17 cellular contexts compared by ENCODE assay signal in the genomic region with DNA sequence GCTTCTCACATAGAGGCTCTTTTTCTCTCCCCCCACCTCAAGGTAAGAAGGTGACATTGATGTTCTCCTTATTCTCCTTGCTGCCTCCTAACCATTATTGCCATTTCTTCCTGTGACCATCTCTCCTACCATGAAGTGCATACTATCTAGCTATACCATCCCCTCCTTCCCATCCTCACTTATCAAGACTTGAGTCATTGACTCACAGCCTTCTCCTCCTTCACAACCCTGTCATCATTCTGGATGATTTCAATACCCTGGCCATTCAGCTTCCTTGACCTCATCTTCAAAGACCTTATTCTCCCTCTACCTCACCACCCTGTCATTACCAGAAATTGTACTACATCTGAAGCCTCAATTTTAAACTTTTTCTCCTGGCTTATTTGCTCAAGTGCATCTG. TPM values are rescaled to one million over a fixed set of nuclear protein-coding genes. Genes with fewer than 3 reads are reported as not detected.
DNase-seq lines count a peak whose midpoint lies in the region; ATAC-seq and TF ChIP-seq lines count a peak whose summit lies in the region.
"Had no signal": no experiment of that assay in that cellular context is flagged by ENCODE, and none has a peak within 500 bp of the region (broad histone marks: within the 10 kb centered on the region; RNA-seq: fewer than 3 reads in every experiment).

No MANE protein-coding gene starts in this region.

- H3K27me3 ChIP-seq in AG04450 (ENCODE audit: control insufficient read depth, insufficient read depth, low read length): peaks cover 4% of the 10 kb centered on the region
- H3K27me3 ChIP-seq in tibial nerve: no peaks in the 10 kb centered on the region
- H3K27me3 ChIP-seq: BLaER1 had no signal

- H3K36me3 ChIP-seq in tibial nerve: no peaks in the 10 kb centered on the region

- POLR2A ChIA-PET in activated CD4-positive, alpha-beta T cell treated with anti-CD3 and anti-CD28 coated beads for 36 hours (lab: Charles Lee): no interaction called here
- POLR2A ChIA-PET in AG04450 (lab: Yijun Ruan, JAX): no interaction called here

- no peak overlapping the region for H3K4me3 Mint-ChIP-seq in activated CD4-positive, alpha-beta T cell treated with anti-CD3 and anti-CD28 coated beads for 36 hours
- H3K4me3 Mint-ChIP-seq: CD14-positive monocyte; CD8-positive, alpha-beta T cell; H9 had no signal

- no peaks in the 10 kb centered on the region for H3K9me3 Mint-ChIP-seq in activated CD4-positive, alpha-beta T cell treated with anti-CD3 and anti-CD28 coated beads for 36 hours (ENCODE audit: low read depth)
- H3K9me3 Mint-ChIP-seq: CD8-positive, alpha-beta T cell; H9 had no signal

- CTCF ChIA-PET in activated CD4-positive, alpha-beta T cell treated with anti-CD3 and anti-CD28 coated beads for 36 hours (lab: Charles Lee): interaction anchor here (1.4 to 2.3 kb wide), 2 partner anchors 11 to 82 kb away, joined by 4 to 7 read pairs; a partner anchor contains a TSS
- CTCF ChIA-PET in AG04450 (lab: Charles Lee): interaction anchor here (1.0 to 1.7 kb wide), 2 partner anchors 12 to 83 kb away, joined by 4 to 7 read pairs; no protein-coding TSS in a partner anchor

- H3K9me3 ChIP-seq in AG04450 (ENCODE audit: control insufficient read depth, insufficient read depth, low read length): no peaks in the 10 kb centered on the region
- H3K9me3 ChIP-seq in tibial nerve: no peaks in the 10 kb centered on the region
- H3K9me3 ChIP-seq: A549, BLaER1 had no signal

- H3K27me3 Mint-ChIP-seq in activated CD4-positive, alpha-beta T cell treated with anti-CD3 and anti-CD28 coated beads for 36 hours: no peaks in the 10 kb centered on the region

- H3K4me3 ChIP-seq in AG04450 (ENCODE audit: low read depth, low read length) (no peak overlapping the region), tibial nerve (no peak overlapping the region)
- H3K4me3 ChIP-seq: A549, BLaER1 had no signal

- TF ChIP-seq CTCF in AG04450 (IDR thresholded peaks at IDR 0.05; ENCODE audit: low read depth, low read length): no peak
- TF ChIP-seq CTCF in tibial nerve (IDR thresholded peaks at IDR 0.05): no peak

- peaks cover 8% of the 10 kb centered on the region for H3K4me1 Mint-ChIP-seq in activated CD4-positive, alpha-beta T cell treated with anti-CD3 and anti-CD28 coated beads for 36 hours

- TF ChIP-seq POLR2A in erythroblast (IDR thresholded peaks at IDR 0.05; ENCODE audit: low read length) (no peak), tibial nerve (IDR thresholded peaks at IDR 0.05) (no peak)

- DNase-seq in activated CD4-positive, alpha-beta T cell treated with anti-CD3 and anti-CD28 coated beads for 36 hours: no peak
- DNase-seq in activated CD4-positive, alpha-beta T cell treated with anti-CD3 and anti-CD28 coated beads, Interleukin-2, amount 50 U/mL, for 1 hour: no peak
- DNase-seq in AG04450 (ENCODE audit: low read depth, low spot score) (no peak), NCI-H2227 treated with DMSO at 0.1 percent for 48 hours (lab: John Stamatoyannopoulos, UW) (peak; percentile 55), erythroblast (lab: John Stamatoyannopoulos, UW) (peak; percentile 67 to 81), tibial nerve (ENCODE audit: low spot score in 2 of 2) (no peak)
- DNase-seq: Calu3; CD8-positive, alpha-beta T cell; DMS79 treated with DMSO at 0.1 percent for 48 hours; GF-D8; H9 had no signal

- H3K36me3 Mint-ChIP-seq in activated CD4-positive, alpha-beta T cell treated with anti-CD3 and anti-CD28 coated beads for 36 hours (ENCODE audit: low read depth): peaks cover 4% of the 10 kb centered on the region

- peaks cover 0 to 2% (median 0%) of the 10 kb centered on the region in 4 donors for H3K4me1 ChIP-seq in tibial nerve
- H3K4me1 ChIP-seq: A549, BLaER1 had no signal

- TF ChIP-seq EP300 in tibial nerve (IDR thresholded peaks at IDR 0.05): no peak

- no peak overlapping the region for H3K27ac Mint-ChIP-seq in activated CD4-positive, alpha-beta T cell treated with anti-CD3 and anti-CD28 coated beads for 36 hours
- H3K27ac Mint-ChIP-seq: CD14-positive monocyte; CD8-positive, alpha-beta T cell; H9 had no signal

- intact Hi-C loops in activated CD4-positive, alpha-beta T cell treated with anti-CD3 and anti-CD28 coated beads for 36 hours (cut with DNase I, micrococcal nuclease): loop anchor here in 1 of 2 experiments (5.0 kb wide), 1 partner anchor 199 kb away; no protein-coding TSS in a partner anchor

- ATAC-seq in activated CD4-positive, alpha-beta T cell treated with anti-CD3 and anti-CD28 coated beads for 36 hours: peak; percentile 13
- no peak for ATAC-seq in GM19467 (IDR thresholded peaks at IDR 0.05; ENCODE audit: unreplicated experiment)
- ATAC-seq: CD8-positive, alpha-beta T cell had no signal

- H3K27ac ChIP-seq in AG04450 (ENCODE audit: low read depth, low read length): peak overlapping the region; percentile 11
- no peak overlapping the region for H3K27ac ChIP-seq in tibial nerve
- H3K27ac ChIP-seq: 22Rv1, A549, BLaER1 had no signal

RNA-seq across cellular contexts. Expression of a gene that starts 10.9 kb away (rescaled TPM):
- total RNA-seq in activated CD4-positive, alpha-beta T cell treated with anti-CD3 and anti-CD28 coated beads for 36 hours: 10 to 100 TPM; 42.2 to 50.3 TPM
- polyA plus RNA-seq in AG04450 (2011; rRNA removed): 28.4 and 31.3 TPM in 2 replicates
- polyA minus RNA-seq in AG04450 (2011; rRNA and poly(A)+ RNA removed): 119 and 124 TPM in 2 replicates
- total RNA-seq in tibial nerve: 10 to 100 TPM; 42.3 to 63.4 (median 53.0) TPM

RNA-seq across cellular contexts. Expression of a gene that starts 13.1 kb away (rescaled TPM):
- total RNA-seq in activated CD4-positive, alpha-beta T cell treated with anti-CD3 and anti-CD28 coated beads for 36 hours: 10 to 100 TPM; 18.2 to 21.8 TPM
- 2.7 and 3.2 TPM in 2 replicates for polyA plus RNA-seq in AG04450 (2011; rRNA removed)
- polyA minus RNA-seq in AG04450 (2011; rRNA and poly(A)+ RNA removed): 3.2 and 4.7 TPM in 2 replicates
- total RNA-seq in tibial nerve: 1 to 10 TPM; 3.5 to 7.2 (median 4.3) TPM

RNA-seq across cellular contexts. Expression of a gene that starts 13.6 kb away (rescaled TPM):
- total RNA-seq in activated CD4-positive, alpha-beta T cell treated with anti-CD3 and anti-CD28 coated beads for 36 hours: 10 to 100 TPM; 27.7 to 39.2 TPM
- polyA plus RNA-seq in AG04450 (2011; rRNA removed): 13.6 and 16.5 TPM in 2 replicates
- 17.0 and 17.1 TPM in 2 replicates for polyA minus RNA-seq in AG04450 (2011; rRNA and poly(A)+ RNA removed)
- total RNA-seq in tibial nerve: 10 to 100 TPM; 22.1 to 39.9 (median 34.5) TPM

RNA-seq across cellular contexts. Expression of a gene that starts 30.9 kb away (rescaled TPM):
- total RNA-seq in activated CD4-positive, alpha-beta T cell treated with anti-CD3 and anti-CD28 coated beads for 36 hours: 1 to 10 TPM; 1.1 to 1.3 TPM
- polyA plus RNA-seq in AG04450 (2011; rRNA removed): 0.11 and 0.12 TPM in 2 replicates
- polyA minus RNA-seq in AG04450 (2011; rRNA and poly(A)+ RNA removed): 0.04 and 0.05 TPM in 2 replicates
- total RNA-seq in tibial nerve: under 1 TPM; 0.22 to 0.63 (median 0.35) TPM
- polyA plus RNA-seq: CD14-positive monocyte had no signal

RNA-seq across cellular contexts. Expression of a gene that starts 46.7 kb away (rescaled TPM):
- total RNA-seq in activated CD4-positive, alpha-beta T cell treated with anti-CD3 and anti-CD28 coated beads for 36 hours: 10 to 100 TPM; 42.4 to 52.6 TPM
- polyA plus RNA-seq in AG04450 (2011; rRNA removed): 0.17 and 0.21 TPM in 2 replicates
- 0.26 TPM in 1 of 2 replicates, not detected in the other for polyA minus RNA-seq in AG04450 (2011; rRNA and poly(A)+ RNA removed)
- total RNA-seq in tibial nerve: 1 to 10 TPM; 2.3 to 4.9 (median 3.5) TPM
- total RNA-seq: H1, H9 had no signal
- polyA plus RNA-seq: A549, H1 had no signal

Comparison
In these comparisons a context has a peak if more than half of its experiments do, and no peak if none do; other contexts are left out.
1. DNase-seq: peak in NCI-H2227 treated with DMSO at 0.1 percent for 48 hours (single experiment) and erythroblast (2 of 2); none in activated CD4-positive, alpha-beta T cell treated with anti-CD3 and anti-CD28 coated beads for 36 hours (single experiment), activated CD4-positive, alpha-beta T cell treated with anti-CD3 and anti-CD28 coated beads, Interleukin-2, amount 50 U/mL, for 1 hour (single experiment), AG04450 (single experiment) and tibial nerve (0 of 2).